In the genomic region with DNA sequence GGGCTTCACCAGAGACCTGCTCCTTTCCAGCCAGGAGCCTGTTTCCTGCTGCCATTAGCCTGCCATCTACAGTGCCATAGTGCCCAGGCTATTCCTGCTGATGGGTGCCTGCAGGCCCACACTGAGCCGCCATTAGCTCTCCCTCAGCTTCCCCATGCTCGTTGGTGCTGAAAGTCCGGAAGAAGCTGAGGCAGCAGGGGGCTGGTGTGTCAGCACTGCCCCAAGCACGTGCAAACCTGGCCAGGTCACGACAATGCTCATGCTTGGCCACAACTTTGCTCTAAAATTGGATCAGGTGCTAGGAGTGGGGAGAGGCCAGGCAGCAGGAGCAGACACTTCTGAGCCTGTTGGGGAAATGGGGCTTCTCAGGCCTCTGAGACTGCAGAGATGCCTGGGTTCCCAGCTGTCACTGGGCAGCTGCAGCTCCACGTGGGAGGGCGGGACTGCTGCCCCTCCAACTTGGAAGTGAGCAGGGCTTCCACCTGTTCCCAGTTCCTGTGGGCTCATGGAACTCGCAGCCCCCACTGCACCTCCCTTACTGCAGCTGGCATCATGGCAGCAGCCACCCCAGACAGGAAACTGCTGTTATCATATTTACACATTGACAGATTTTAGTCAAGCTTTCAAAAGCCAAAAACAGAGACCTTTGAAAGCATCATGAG, we compare ENCODE assay signal across 21 cellular contexts.
"Had no signal": no experiment of that assay in that cellular context is flagged by ENCODE, and none has a peak within 500 bp of the region (broad histone marks: within the 10 kb centered on the region; RNA-seq: fewer than 3 reads in every experiment).

No MANE protein-coding gene starts in this region.

- H3K27ac Mint-ChIP-seq: nephron progenitor cell; stimulated activated naive B cell treated with anti-CD40 and anti-IgM and Interleukin-4, amounts not matched to agents 10 μg/mL and 1 μg/mL and 100 μg/mL, for 72 hours; stimulated activated naive CD8-positive, alpha-beta T cell treated with anti-CD3 and anti-CD28 coated beads, Interleukin-15, amount 100 ng/mL, for 72 hours had no signal

- H3K4me1 Mint-ChIP-seq: nephron progenitor cell; stimulated activated naive B cell treated with anti-CD40 and anti-IgM and Interleukin-4, amounts not matched to agents 10 μg/mL and 1 μg/mL and 100 μg/mL, for 72 hours; stimulated activated naive CD8-positive, alpha-beta T cell treated with anti-CD3 and anti-CD28 coated beads, Interleukin-15, amount 100 ng/mL, for 72 hours had no signal

- H3K9me3 ChIP-seq: colonic mucosa, neutrophil, right atrium auricular region, testis had no signal

- H3K4me3 Mint-ChIP-seq: nephron progenitor cell; stimulated activated naive B cell treated with anti-CD40 and anti-IgM and Interleukin-4, amounts not matched to agents 10 μg/mL and 1 μg/mL and 100 μg/mL, for 72 hours; stimulated activated naive CD8-positive, alpha-beta T cell treated with anti-CD3 and anti-CD28 coated beads, Interleukin-15, amount 100 ng/mL, for 72 hours had no signal

- H3K36me3 ChIP-seq: colonic mucosa, esophagus squamous epithelium, gastroesophageal sphincter, neutrophil, right atrium auricular region, spleen, transverse colon had no signal

- FAIRE-seq: urothelium cell line had no signal

- H3K27me3 Mint-ChIP-seq: stimulated activated naive B cell treated with anti-CD40 and anti-IgM and Interleukin-4, amounts not matched to agents 10 μg/mL and 1 μg/mL and 100 μg/mL, for 72 hours; stimulated activated naive CD8-positive, alpha-beta T cell treated with anti-CD3 and anti-CD28 coated beads, Interleukin-15, amount 100 ng/mL, for 72 hours had no signal

- ATAC-seq: gastroesophageal sphincter; left lobe of liver; mucosa of descending colon; stimulated activated naive B cell treated with anti-CD40 and anti-IgM and Interleukin-4, amounts not matched to agents 10 μg/mL and 1 μg/mL and 100 μg/mL, for 72 hours; stimulated activated naive CD8-positive, alpha-beta T cell treated with anti-CD3 and anti-CD28 coated beads, Interleukin-15, amount 100 ng/mL, for 72 hours had no signal

- DNase-seq: colonic mucosa; dermis blood vessel endothelial cell; esophagus squamous epithelium; foreskin fibroblast; glutamatergic neuron; islet precursor cell; mucosa of descending colon; nephron progenitor cell; spleen; stimulated activated CD4-positive, alpha-beta T cell treated with anti-CD3 and anti-CD28 coated beads, Interleukin-15, amount 100 ng/mL, for 24 hours; stimulated activated CD4-positive, alpha-beta T cell treated with anti-CD3 and anti-CD28 coated beads, Interleukin-1b, Interleukin-23, amount 100 ng/mL, for 48 hours; stimulated activated CD4-positive, alpha-beta T cell treated with anti-CD3 and anti-CD28 coated beads, Interleukin-4, amount 100 ng/mL, for 4 hours; stimulated activated naive B cell treated with anti-CD40 and anti-IgM and Interleukin-4, amounts not matched to agents 10 μg/mL and 1 μg/mL and 100 μg/mL, for 72 hours; stimulated activated naive CD8-positive, alpha-beta T cell treated with anti-CD3 and anti-CD28 coated beads, Interleukin-15, amount 100 ng/mL, for 72 hours; testis; transverse colon had no signal

- H3K4me3 ChIP-seq: colonic mucosa, esophagus squamous epithelium, gastroesophageal sphincter, mucosa of descending colon, right atrium auricular region, spleen, testis, transverse colon had no signal

- H3K27me3 ChIP-seq: colonic mucosa, esophagus squamous epithelium, gastroesophageal sphincter, neutrophil, right atrium auricular region, spleen, testis, transverse colon had no signal

- H3K4me1 ChIP-seq: colonic mucosa, esophagus squamous epithelium, gastroesophageal sphincter, right atrium auricular region, spleen, testis, transverse colon had no signal

- H3K27ac ChIP-seq: colonic mucosa, esophagus squamous epithelium, gastroesophageal sphincter, neutrophil, right atrium auricular region, spleen, testis, transverse colon had no signal

- H3K36me3 Mint-ChIP-seq: stimulated activated naive B cell treated with anti-CD40 and anti-IgM and Interleukin-4, amounts not matched to agents 10 μg/mL and 1 μg/mL and 100 μg/mL, for 72 hours had no signal
